In genomic region chr7:23093546-23093945, GRCh38 we compare ENCODE assay signal across 24 cellular contexts. TPM values are rescaled to one million over a fixed set of nuclear protein-coding genes. Genes with fewer than 3 reads are reported as not detected.
DNase-seq lines count a peak whose midpoint lies in the region; ATAC-seq, FAIRE-seq and TF ChIP-seq lines count a peak whose summit lies in the region.
"Had no signal": no experiment of that assay in that cellular context is flagged by ENCODE, and none has a peak within 500 bp of the region (broad histone marks: within the 10 kb centered on the region; RNA-seq: fewer than 3 reads in every experiment).

No MANE protein-coding gene starts in this region.

- CTCF ChIA-PET in IMR-90 (lab: Yijun Ruan, JAX): no interaction called here

- H3K23ac ChIP-seq in IMR-90 (ENCODE audit: low read depth, low read length): no peak overlapping the region

- H3K27me3 ChIP-seq in IMR-90 (ENCODE audit: control insufficient read depth, insufficient read depth, low read length) (no peaks in the 10 kb centered on the region), astrocyte (ENCODE audit: insufficient read depth, low read length) (no peaks in the 10 kb centered on the region), neural progenitor cell (no peaks in the 10 kb centered on the region)
- H3K27me3 ChIP-seq: spleen, tibial nerve had no signal

- H3K56ac ChIP-seq in IMR-90 (ENCODE audit: extremely low read depth, insufficient read depth, low read length): no peak overlapping the region; the same call in 1 of the 2 replicates

- H3K4me3 ChIP-seq in IMR-90 (ENCODE audit: insufficient read depth, low read depth, low read length): no peak overlapping the region
- H3K4me3 ChIP-seq in astrocyte (ENCODE audit: insufficient read depth, low read depth, low read length): no peak overlapping the region
- no peak overlapping the region for H3K4me3 ChIP-seq in foreskin fibroblast (ENCODE audit: low read depth in 1 of 2, low read length in 2 of 2)
- H3K4me3 ChIP-seq in neural progenitor cell: no peak overlapping the region
- H3K4me3 ChIP-seq: spleen, tibial nerve had no signal

- H3K36me3 Mint-ChIP-seq in astrocyte (ENCODE audit: low read depth, unreplicated experiment): no peaks in the 10 kb centered on the region
- no peaks in the 10 kb centered on the region for H3K36me3 Mint-ChIP-seq in neural progenitor cell
- H3K36me3 Mint-ChIP-seq: activated CD4-positive, alpha-beta memory T cell treated with anti-CD3 and anti-CD28 coated beads for 36 hours; immature natural killer cell had no signal

- H3K4me1 ChIP-seq in IMR-90 (ENCODE audit: control insufficient read depth, insufficient read depth, low read length): no peaks in the 10 kb centered on the region
- peaks cover 6% of the 10 kb centered on the region for H3K4me1 ChIP-seq in astrocyte (ENCODE audit: insufficient read depth, low read length)
- H3K4me1 ChIP-seq in neural progenitor cell: no peaks in the 10 kb centered on the region
- H3K4me1 ChIP-seq: spleen, tibial nerve had no signal

- H3K14ac ChIP-seq in IMR-90 (replicated peaks; ENCODE audit: low read depth, low read length): no peak overlapping the region

- POLR2A ChIA-PET in IMR-90 (lab: Charles Lee; ENCODE audit: unreplicated experiment): no interaction called here

- no peak for FAIRE-seq in astrocyte (lab: Jason Lieb, UNC)

- H3K9me3 ChIP-seq in IMR-90 (ENCODE audit: control insufficient read depth, insufficient read depth, low read length) (no peaks in the 10 kb centered on the region), astrocyte (ENCODE audit: insufficient read depth, low read depth, low read length) (peaks cover 2% of the 10 kb centered on the region), neural progenitor cell (ENCODE audit: low read depth) (no peaks in the 10 kb centered on the region)

- H2BK5ac ChIP-seq in IMR-90 (ENCODE audit: low read depth, low read length, poor library complexity, severe bottlenecking): no peak overlapping the region

- H3K4me2 ChIP-seq in IMR-90 (ENCODE audit: low read depth, low read length) (peak overlapping the region; percentile 21; the same call in 1 of the 2 replicates), astrocyte (ENCODE audit: low read length) (peak overlapping the region; percentile 28), neural progenitor cell (no peak overlapping the region)

- in situ Hi-C loops in IMR-90 (cut with MboI; ENCODE audit: low sequenced_read_pairs): no loop called here

- H4K20me1 ChIP-seq in IMR-90 (ENCODE audit: insufficient read depth, low read length) (no peaks in the 10 kb centered on the region; the same call in 1 of the 2 replicates), astrocyte (ENCODE audit: insufficient read depth, low read length) (no peaks in the 10 kb centered on the region), neural progenitor cell (ENCODE audit: low read depth) (no peaks in the 10 kb centered on the region)

- H3K9ac ChIP-seq in IMR-90 (ENCODE audit: low read depth, low read length) (no peak overlapping the region), astrocyte (ENCODE audit: low read length) (no peak overlapping the region), neural progenitor cell (no peak overlapping the region)

- TF ChIP-seq RAD21 in IMR-90 (IDR thresholded peaks at IDR 0.05; ENCODE audit: low read length): no peak

- H2AK9ac ChIP-seq in IMR-90 (replicated peaks; ENCODE audit: low read depth, low read length, poor library complexity): no peak overlapping the region

- H3K27ac Mint-ChIP-seq in astrocyte (ENCODE audit: unreplicated experiment): no peak overlapping the region
- no peak overlapping the region for H3K27ac Mint-ChIP-seq in neural progenitor cell
- H3K27ac Mint-ChIP-seq: activated CD4-positive, alpha-beta memory T cell treated with anti-CD3 and anti-CD28 coated beads for 36 hours; CD4-positive, alpha-beta memory T cell; endodermal cell; immature natural killer cell; stimulated activated naive CD8-positive, alpha-beta T cell treated with anti-CD3 and anti-CD28 coated beads, Interleukin-15, amount 100 ng/mL, for 72 hours had no signal

- H3K27me3 Mint-ChIP-seq in astrocyte (ENCODE audit: low read depth, unreplicated experiment): no peaks in the 10 kb centered on the region
- H3K27me3 Mint-ChIP-seq in neural progenitor cell (ENCODE audit: insufficient read depth, low read depth): no peaks in the 10 kb centered on the region

- peak; percentile 64 for DNase-seq in Daoy (ENCODE audit: low read depth)
- DNase-seq in IMR-90: peak; percentile 65
- peak; percentile 71 for DNase-seq in astrocyte (ENCODE audit: low read depth)
- DNase-seq in foreskin fibroblast: peak; percentile 76 to 82
- no peak for DNase-seq in GDM1 (lab: John Stamatoyannopoulos, UW)
- DNase-seq in neural progenitor cell (ENCODE audit: low spot score): no peak
- DNase-seq: activated CD4-positive, alpha-beta memory T cell treated with anti-CD3 and anti-CD28 coated beads for 36 hours; activated CD4-positive, CD25-positive, alpha-beta regulatory T cell; activated gamma-delta T cell treated with Interleukin-2 at 50 U/mL for 16 hours; amygdala; CD4-positive, alpha-beta memory T cell; endodermal cell; immature natural killer cell; NCI-H1092; NCI-H2029 treated with DMSO at 0.1 percent for 48 hours; NCI-H446 treated with DMSO at 0.1 percent for 48 hours; spleen; stimulated activated CD4-positive, alpha-beta T cell treated with anti-CD3 and anti-CD28 coated beads, Interleukin-4, amount 100 ng/mL, for 24 hours; stimulated activated naive CD8-positive, alpha-beta T cell treated with anti-CD3 and anti-CD28 coated beads, Interleukin-15, amount 100 ng/mL, for 72 hours had no signal

- intact Hi-C loops in IMR-90 (cut with micrococcal nuclease): no loop called here

- BruUV-seq in IMR-90 (replicated peaks; lab: Mats Ljungman, UMichigan): no TSS peak

- TF ChIP-seq CTCF in IMR-90 (conservative IDR thresholded peaks at IDR 0.05; ENCODE audit: low read depth, low read length) (no peak), astrocyte (IDR thresholded peaks at IDR 0.05; ENCODE audit: insufficient read depth, low read depth, low read length) (no peak), foreskin fibroblast (IDR thresholded peaks at IDR 0.05; ENCODE audit: low read depth, low read length) (no peak), neural progenitor cell (IDR thresholded peaks at IDR 0.05) (no peak)

- H3K9me1 ChIP-seq in IMR-90 (ENCODE audit: insufficient read depth, low read length): no peaks in the 10 kb centered on the region

- H4K5ac ChIP-seq in IMR-90 (ENCODE audit: low read depth, low read length): no peak overlapping the region

- H3K79me2 ChIP-seq in astrocyte (ENCODE audit: insufficient read depth, low read length): no peaks in the 10 kb centered on the region
- no peaks in the 10 kb centered on the region for H3K79me2 ChIP-seq in neural progenitor cell (ENCODE audit: low read depth)

- H4K8ac ChIP-seq in IMR-90 (ENCODE audit: low read depth in 2 of 2, low read length in 2 of 2): no peak overlapping the region

- no peak for TF ChIP-seq POLR2A in IMR-90 (IDR thresholded peaks at IDR 0.05; ENCODE audit: low read depth, low read length)

- no peak overlapping the region for H3K18ac ChIP-seq in IMR-90 (ENCODE audit: low read depth, low read length)

- H3K4me1 Mint-ChIP-seq in astrocyte (ENCODE audit: low read depth, unreplicated experiment) (no peaks in the 10 kb centered on the region), neural progenitor cell (no peaks in the 10 kb centered on the region)
- H3K4me1 Mint-ChIP-seq: CD4-positive, alpha-beta memory T cell; endodermal cell; immature natural killer cell; stimulated activated naive CD8-positive, alpha-beta T cell treated with anti-CD3 and anti-CD28 coated beads, Interleukin-15, amount 100 ng/mL, for 72 hours had no signal

- H3K9me3 Mint-ChIP-seq in astrocyte (ENCODE audit: unreplicated experiment) (peaks cover 6% of the 10 kb centered on the region), neural progenitor cell (no peaks in the 10 kb centered on the region)
- H3K9me3 Mint-ChIP-seq: immature natural killer cell; stimulated activated naive CD8-positive, alpha-beta T cell treated with anti-CD3 and anti-CD28 coated beads, Interleukin-15, amount 100 ng/mL, for 72 hours had no signal

- no peak overlapping the region for H3K4ac ChIP-seq in IMR-90 (ENCODE audit: low read depth, low read length)

- no peak overlapping the region for H4K91ac ChIP-seq in IMR-90 (ENCODE audit: insufficient read depth, low read depth, low read length)

- H3K36me3 ChIP-seq in IMR-90 (ENCODE audit: control insufficient read depth, insufficient read depth, low read length) (no peaks in the 10 kb centered on the region), astrocyte (ENCODE audit: insufficient read depth, low read length) (no peaks in the 10 kb centered on the region), neural progenitor cell (no peaks in the 10 kb centered on the region)
- H3K36me3 ChIP-seq: spleen had no signal

- ATAC-seq in IMR-90 (ENCODE audit: low read depth) (peak; percentile 49; the same call in 1 of the 2 replicates), HG03108 (IDR thresholded peaks at IDR 0.05; ENCODE audit: unreplicated experiment) (no peak), GM18909 (IDR thresholded peaks at IDR 0.05; ENCODE audit: poor library complexity, unreplicated experiment) (no peak)
- ATAC-seq: SK-N-SH treated with all-trans-retinoic acid at 6 μM for 48 hours; stimulated activated naive CD8-positive, alpha-beta T cell treated with anti-CD3 and anti-CD28 coated beads, Interleukin-15, amount 100 ng/mL, for 72 hours had no signal

- no peak overlapping the region for H2BK120ac ChIP-seq in IMR-90 (ENCODE audit: low read depth, low read length)

- H2AK5ac ChIP-seq in IMR-90 (ENCODE audit: low read depth, low read length): no peak overlapping the region

- no peak overlapping the region for H3K27ac ChIP-seq in IMR-90 (ENCODE audit: insufficient read depth, low read length)
- peak overlapping the region; percentile 32 for H3K27ac ChIP-seq in astrocyte (ENCODE audit: low read depth, low read length)
- H3K27ac ChIP-seq in neural progenitor cell: no peak overlapping the region
- H3K27ac ChIP-seq: RWPE1, spleen, tibial nerve had no signal

- dilution Hi-C loops in IMR-90 (cut with HindIII; ENCODE audit: low sequenced_read_pairs, unreplicated experiment): no loop called here

- H3K4me3 Mint-ChIP-seq in astrocyte (ENCODE audit: unreplicated experiment) (no peak overlapping the region), neural progenitor cell (no peak overlapping the region)
- H3K4me3 Mint-ChIP-seq: activated CD4-positive, alpha-beta memory T cell treated with anti-CD3 and anti-CD28 coated beads for 36 hours; CD4-positive, alpha-beta memory T cell; endodermal cell; immature natural killer cell; stimulated activated naive CD8-positive, alpha-beta T cell treated with anti-CD3 and anti-CD28 coated beads, Interleukin-15, amount 100 ng/mL, for 72 hours had no signal

- no peak overlapping the region for H2AFZ ChIP-seq in IMR-90 (replicated peaks; ENCODE audit: low read length, poor library complexity)
- H2AFZ ChIP-seq in astrocyte (ENCODE audit: low read depth, low read length): no peak overlapping the region
- no peak overlapping the region for H2AFZ ChIP-seq in neural progenitor cell (replicated peaks)

- H2BK15ac ChIP-seq in IMR-90 (ENCODE audit: low read depth, low read length): no peak overlapping the region

- no peaks in the 10 kb centered on the region for H3K79me1 ChIP-seq in IMR-90 (ENCODE audit: low read depth in 1 of 2, low read length in 2 of 2)

- H2BK20ac ChIP-seq in IMR-90 (ENCODE audit: low read depth, low read length): no peak overlapping the region

- H3F3A ChIP-seq in neural progenitor cell (ENCODE audit: low read depth): no peaks in the 10 kb centered on the region

- WGBS in IMR-90 (ENCODE audit: extremely low coverage in 2 of 2, insufficient read length in 1 of 2), 2 experiments: no CpG with 5 or more reads among the region's 1 CpG

RNA-seq across cellular contexts. Expression of gene KLHL7, which starts 12.0 kb away (rescaled TPM):
- 101 and 119 TPM in 2 replicates for total RNA-seq in Daoy (2014; rRNA removed; shearing (Covaris generic))
- total RNA-seq in IMR-90 (2012; rRNA removed) (29.2 and 44.4 TPM in 2 replicates), astrocyte (34.6 and 38.7 TPM in 2 replicates), neural progenitor cell (ENCODE audit: low replicate concordance) (96.7 and 117 TPM in 2 replicates)
- polyA plus RNA-seq in IMR-90 (2012; rRNA removed): 23.9 and 24.6 TPM in 2 replicates
- 12.1 and 15.2 TPM in 2 replicates for polyA plus RNA-seq in IMR-90 (2012; cell fraction: cytosol; rRNA removed)
- polyA plus RNA-seq in IMR-90 (2012; cell fraction: nucleus; rRNA removed; ENCODE audit: low replicate concordance): 8.3 and 13.7 TPM in 2 replicates

Comparison
In these comparisons a context has a peak if more than half of its experiments do, and no peak if none do; other contexts are left out.
1. DNase-seq: peak in Daoy (single experiment), IMR-90 (single experiment), astrocyte (single experiment) and foreskin fibroblast (2 of 2); none in GDM1 (single experiment) and neural progenitor cell (single experiment).